8 cellular contexts compared by ENCODE assay signal in the genomic region with DNA sequence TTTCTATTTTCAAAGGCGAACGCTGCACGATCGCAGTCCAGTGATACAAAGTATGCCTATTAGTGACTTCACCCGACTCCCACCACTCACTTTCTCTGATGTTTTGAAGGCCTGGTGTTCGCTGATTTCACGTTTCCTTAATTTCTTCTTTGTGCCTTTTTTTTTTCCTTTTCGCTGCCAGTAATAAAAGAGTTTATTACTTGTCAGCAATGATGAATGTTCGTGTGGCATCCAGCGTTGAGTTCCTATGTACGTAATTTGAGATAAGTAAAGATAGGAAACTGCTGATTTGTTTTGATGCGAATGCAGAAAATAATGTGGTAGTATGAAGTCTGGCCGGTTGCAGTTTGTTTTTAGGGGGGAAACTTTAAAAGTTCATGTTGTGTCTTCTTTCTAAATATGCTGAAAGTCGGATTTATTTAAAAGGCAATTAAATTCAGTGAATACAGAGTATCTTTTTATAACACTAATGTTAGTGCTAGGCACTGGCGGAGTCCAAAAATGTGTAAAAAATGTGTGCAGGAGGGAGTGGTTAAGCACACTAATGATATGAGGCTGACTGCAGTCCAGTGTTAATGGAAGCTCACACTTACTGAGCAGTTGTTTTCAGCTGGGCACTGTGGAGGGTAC. TPM values are rescaled to one million over a fixed set of nuclear protein-coding genes. Genes with fewer than 3 reads are reported as not detected.
DNase-seq lines count a peak whose midpoint lies in the region; ATAC-seq and TF ChIP-seq lines count a peak whose summit lies in the region.

No MANE protein-coding gene starts in this region.

- TF ChIP-seq CTCF in epithelial cell of proximal tubule (conservative IDR thresholded peaks at IDR 0.05; ENCODE audit: low read depth, low read length) (no peak), natural killer cell (IDR thresholded peaks at IDR 0.05) (no peak)

- no peaks in the 10 kb centered on the region for H3K36me3 Mint-ChIP-seq in activated naive CD4-positive, alpha-beta T cell treated with anti-CD3 and anti-CD28 coated beads for 36 hours (ENCODE audit: low read depth)
- H3K36me3 Mint-ChIP-seq in natural killer cell = no peaks in the 10 kb centered on the region

- CTCF ChIA-PET in activated naive CD4-positive, alpha-beta T cell treated with anti-CD3 and anti-CD28 coated beads for 36 hours (lab: Charles Lee) = interaction anchor here (0.6 to 3.6 kb wide), 4 partner anchors 14 to 144 kb away, joined by 3 to 36 read pairs (median 6); a partner anchor contains a TSS

- H3K36me3 ChIP-seq in SJCRH30 = peaks cover 9% of the 10 kb centered on the region; the same call in 1 of the 2 replicates

- no peaks in the 10 kb centered on the region for H3K9me3 Mint-ChIP-seq in activated naive CD4-positive, alpha-beta T cell treated with anti-CD3 and anti-CD28 coated beads for 36 hours
- H3K9me3 Mint-ChIP-seq in natural killer cell = no peaks in the 10 kb centered on the region

- peak overlapping the region; percentile 79 for H3K4me3 ChIP-seq in SJCRH30
- peak overlapping the region; percentile 67 for H3K4me3 ChIP-seq in epithelial cell of proximal tubule (ENCODE audit: low read depth, low read length)

- H3K4me3 Mint-ChIP-seq in activated naive CD4-positive, alpha-beta T cell treated with anti-CD3 and anti-CD28 coated beads for 36 hours = peak overlapping the region; percentile 80
- H3K4me3 Mint-ChIP-seq in natural killer cell = peak overlapping the region; percentile 86

- intact Hi-C loops in activated naive CD4-positive, alpha-beta T cell treated with anti-CD3 and anti-CD28 coated beads for 36 hours (cut with micrococcal nuclease) = loop anchor here (1.0 to 5.0 kb wide), 4 partner anchors 14 to 181 kb away; a partner anchor contains a TSS
- intact Hi-C loops in natural killer cell (cut with micrococcal nuclease) = loop anchor here (1.0 kb wide), 2 partner anchors 14 to 106 kb away; a partner anchor contains a TSS

- ATAC-seq in natural killer cell = no peak
- no peak for ATAC-seq in GM21529 (IDR thresholded peaks at IDR 0.05; ENCODE audit: unreplicated experiment)

- H3K4me1 ChIP-seq in SJCRH30 = peaks cover 12% of the 10 kb centered on the region; the same call in 1 of the 2 replicates

- H3K9me3 ChIP-seq in SJCRH30 (replicated peaks) = no peaks in the 10 kb centered on the region

- H3K27ac ChIP-seq in SJCRH30 = peak overlapping the region; percentile 56

- H3K27ac Mint-ChIP-seq in activated naive CD4-positive, alpha-beta T cell treated with anti-CD3 and anti-CD28 coated beads for 36 hours = peak overlapping the region; percentile 64
- peak overlapping the region; percentile 39 to 85 for H3K27ac Mint-ChIP-seq in natural killer cell

- H3K4me1 Mint-ChIP-seq in activated naive CD4-positive, alpha-beta T cell treated with anti-CD3 and anti-CD28 coated beads for 36 hours (ENCODE audit: low read depth) = peaks cover 15% of the 10 kb centered on the region
- H3K4me1 Mint-ChIP-seq in natural killer cell = peaks cover 20 to 27% of the 10 kb centered on the region in 2 donors

- H3K27me3 ChIP-seq in SJCRH30 = no peaks in the 10 kb centered on the region

- DNase-seq in activated naive CD4-positive, alpha-beta T cell treated with anti-CD3 and anti-CD28 coated beads for 36 hours = no peak
- DNase-seq in activated naive CD4-positive, alpha-beta T cell (lab: John Stamatoyannopoulos, UW) = no peak
- DNase-seq in SJCRH30 (peak in 1 of 2 experiments; percentile 36), epithelial cell of proximal tubule (ENCODE audit: low read depth) (no peak), natural killer cell (no peak), GM19238 (ENCODE audit: insufficient read length, low spot score) (no peak), AG08395 (ENCODE audit: low spot score) (no peak)

- H3K27me3 Mint-ChIP-seq in activated naive CD4-positive, alpha-beta T cell treated with anti-CD3 and anti-CD28 coated beads for 36 hours (ENCODE audit: low read depth) = peaks cover 8% of the 10 kb centered on the region
- peaks cover 0 to 9% of the 10 kb centered on the region in 2 donors for H3K27me3 Mint-ChIP-seq in natural killer cell (ENCODE audit: low read depth in 2 of 2)

RNA-seq across cellular contexts. Expression of a gene that starts 0.8 kb away (rescaled TPM):
- total RNA-seq in activated naive CD4-positive, alpha-beta T cell treated with anti-CD3 and anti-CD28 coated beads for 36 hours = 1 to 10 TPM; 7.6 to 7.7 TPM
- total RNA-seq in SJCRH30 (2014; rRNA removed; shearing (Covaris generic)) = 36.4 and 39.9 TPM in 2 replicates
- total RNA-seq in epithelial cell of proximal tubule (12.3 and 13.4 TPM in 2 replicates), natural killer cell (10 to 100 TPM; 14.7 to 18.0 (median 16.2) TPM)

RNA-seq across cellular contexts. Expression of a gene that starts 14.2 kb away (rescaled TPM):
- total RNA-seq in activated naive CD4-positive, alpha-beta T cell treated with anti-CD3 and anti-CD28 coated beads for 36 hours = 10 to 100 TPM; 12.9 to 15.4 TPM
- 33.3 and 37.5 TPM in 2 replicates for total RNA-seq in SJCRH30 (2014; rRNA removed; shearing (Covaris generic))
- total RNA-seq in epithelial cell of proximal tubule = 4.5 and 5.2 TPM in 2 replicates
- 10 to 100 TPM; 71.5 to 85.7 (median 84.0) TPM for total RNA-seq in natural killer cell
